10 cellular contexts compared by ENCODE assay signal in the genomic region with DNA sequence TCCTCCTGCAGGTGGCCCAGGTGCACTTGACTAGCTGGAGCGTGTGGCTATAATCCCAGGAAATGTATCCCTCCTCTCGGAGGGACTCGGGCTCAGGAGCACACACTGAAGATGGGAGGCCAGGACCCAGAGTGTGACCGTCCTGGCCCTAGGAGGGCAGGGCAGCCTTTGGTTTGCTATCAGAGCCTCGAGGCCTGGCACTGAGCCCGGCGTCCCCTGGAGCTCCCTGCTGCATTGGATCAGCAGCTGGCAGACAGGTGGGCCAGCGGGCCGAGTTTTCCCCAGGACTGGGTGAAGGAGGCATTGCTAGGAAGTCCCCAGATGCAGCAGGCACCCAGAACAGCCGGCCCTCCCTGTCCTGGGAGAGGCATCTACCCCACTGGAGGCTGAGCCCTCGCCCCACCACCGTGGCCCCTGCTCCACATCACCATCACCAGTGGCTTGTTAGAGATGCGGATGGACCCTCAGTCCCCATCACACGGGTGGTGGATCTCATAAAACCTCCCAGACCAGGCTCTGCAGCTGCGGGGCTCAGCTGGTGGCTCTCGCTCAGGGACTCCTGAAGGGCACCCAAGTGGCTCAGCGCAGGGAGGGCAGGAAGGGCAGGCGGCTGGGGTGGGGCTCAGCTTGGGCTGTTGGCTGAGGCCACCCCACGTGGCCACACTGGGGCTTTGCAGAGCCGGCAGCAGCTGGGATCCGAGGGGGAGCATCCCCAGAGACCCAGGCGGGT. TPM values are rescaled to one million over a fixed set of nuclear protein-coding genes. Genes with fewer than 3 reads are reported as not detected.
DNase-seq lines count a peak whose midpoint lies in the region; ATAC-seq and TF ChIP-seq lines count a peak whose summit lies in the region.
"Had no signal": no experiment of that assay in that cellular context is flagged by ENCODE, and none has a peak within 500 bp of the region (broad histone marks: within the 10 kb centered on the region; RNA-seq: fewer than 3 reads in every experiment).

No MANE protein-coding gene starts in this region.

- H3K9me3 ChIP-seq in body of pancreas, result no peaks in the 10 kb centered on the region
- no peaks in the 10 kb centered on the region for H3K9me3 ChIP-seq in mucosa of rectum (ENCODE audit: control insufficient read depth in 2 of 2, low read length in 2 of 2)
- H3K9me3 ChIP-seq in tibial artery, result no peaks in the 10 kb centered on the region

- H3K9ac ChIP-seq in mucosa of rectum (ENCODE audit: low read depth in 1 of 2, low read length in 2 of 2), result peak overlapping the region in 1 of 2 donors; percentile 17

- TF ChIP-seq CTCF in body of pancreas (IDR thresholded peaks at IDR 0.05), result no peak
- TF ChIP-seq CTCF in tibial artery (IDR thresholded peaks at IDR 0.05), result no peak

- TF ChIP-seq POLR2A in body of pancreas (IDR thresholded peaks at IDR 0.05), result peak in 1 of 3 donors; percentile 12
- TF ChIP-seq POLR2A in erythroblast (IDR thresholded peaks at IDR 0.05; ENCODE audit: low read length), result no peak

- H3K4me3 ChIP-seq in body of pancreas, result no peak overlapping the region
- no peak overlapping the region for H3K4me3 ChIP-seq in mucosa of rectum (ENCODE audit: low read length in 2 of 2)
- peak overlapping the region; percentile 20 to 24 for H3K4me3 ChIP-seq in tibial artery

- WGBS in body of pancreas, 2 donors, result 39 to 56% methylated on average over 9 to 21 of the region's 22 CpGs

- H3K27me3 ChIP-seq in body of pancreas (no peaks in the 10 kb centered on the region), mucosa of rectum (ENCODE audit: control insufficient read depth in 2 of 2, insufficient read depth in 2 of 2, low read length in 2 of 2) (no peaks in the 10 kb centered on the region), tibial artery (no peaks in the 10 kb centered on the region)

- H3K4me1 ChIP-seq in body of pancreas (peaks cover 61% of the 10 kb centered on the region), mucosa of rectum (ENCODE audit: control insufficient read depth in 2 of 2, insufficient read depth in 2 of 2, low read length in 2 of 2) (peaks cover 8 to 20% of the 10 kb centered on the region in 2 donors), tibial artery (peaks cover 5 to 88% (median 79%) of the 10 kb centered on the region in 4 donors)

- no peak for ATAC-seq in body of pancreas
- ATAC-seq: stimulated activated memory B cell treated with anti-CD40 and anti-IgM and Interleukin-4, amounts not matched to agents 10 μg/mL and 1 μg/mL and 100 μg/mL, for 72 hours had no signal

- peak overlapping the region; percentile 45 to 96 (median 58) for H3K27ac ChIP-seq in body of pancreas
- peak overlapping the region; percentile 54 to 77 for H3K27ac ChIP-seq in mucosa of rectum (ENCODE audit: low read depth in 2 of 2, low read length in 2 of 2)
- peak overlapping the region; percentile 96 to 99 for H3K27ac ChIP-seq in tibial artery
- H3K27ac ChIP-seq: 22Rv1 had no signal

- H3K36me3 ChIP-seq in body of pancreas (replicated peaks in 1 of 2; ENCODE audit: insufficient read depth in 1 of 2, low read depth in 2 of 2), result no peaks in the 10 kb centered on the region
- no peaks in the 10 kb centered on the region for H3K36me3 ChIP-seq in mucosa of rectum (ENCODE audit: control insufficient read depth in 2 of 2, insufficient read depth in 2 of 2, low read length in 2 of 2)
- H3K36me3 ChIP-seq in tibial artery, result no peaks in the 10 kb centered on the region

- DNase-seq in DMS 273 (lab: John Stamatoyannopoulos, UW; ENCODE audit: unreplicated experiment), result peak; percentile 90
- DNase-seq in DMS 273 treated with DMSO at 0.1 percent for 48 hours (lab: John Stamatoyannopoulos, UW), result no peak
- DNase-seq in body of pancreas, result peak in 3 of 4 donors; percentile 33 to 65 (median 62)
- DNase-seq in tibial artery, result peak in 1 of 2 donors; percentile 88
- DNase-seq in erythroblast (lab: John Stamatoyannopoulos, UW), result no peak
- no peak for DNase-seq in foreskin melanocyte
- DNase-seq in NCI-H2081 treated with DMSO at 0.1 percent for 48 hours (lab: John Stamatoyannopoulos, UW), result no peak

- intact Hi-C loops in body of pancreas (cut with DNase I), result loop anchor here (10.0 kb wide), 1 partner anchor 94 kb away; no protein-coding TSS in a partner anchor
- intact Hi-C loops in tibial artery (cut with DNase I; ENCODE audit: low total_unique reads), result no loop called here

RNA-seq across cellular contexts. Expression of a gene that starts 32.7 kb away (rescaled TPM):
- total RNA-seq in body of pancreas, result 10 to 100 TPM; 16.3 to 46.1 TPM

Comparison
In these comparisons a context has a peak if more than half of its experiments do, and no peak if none do; other contexts are left out.
1. DNase-seq: peak in DMS 273 (single experiment) and body of pancreas (3 of 4); none in DMS 273 treated with DMSO at 0.1 percent for 48 hours (single experiment), erythroblast (0 of 2), foreskin melanocyte (single experiment) and NCI-H2081 treated with DMSO at 0.1 percent for 48 hours (single experiment).
2. H3K4me3 ChIP-seq: peak in tibial artery (2 of 2); none in body of pancreas (0 of 2) and mucosa of rectum (0 of 2).
3. Peak in every context shown above with its lines, with median percentiles within 50 percentile points of each other: H3K27ac ChIP-seq.